ENCODE assay signal across 26 cellular contexts in genomic region chr14:44283836-44284235, GRCh38.
DNase-seq lines count a peak whose midpoint lies in the region; FAIRE-seq and TF ChIP-seq lines count a peak whose summit lies in the region.
"Had no signal": no experiment of that assay in that cellular context is flagged by ENCODE, and none has a peak within 500 bp of the region (broad histone marks: within the 10 kb centered on the region; RNA-seq: fewer than 3 reads in every experiment).

No MANE protein-coding gene starts in this region.

- H3K4me3 ChIP-seq in SK-N-MC (peak overlapping the region; percentile 10; the same call in 1 of the 2 replicates), esophagus muscularis mucosa (no peak overlapping the region)
- H3K4me3 ChIP-seq: A549, BLaER1, GM12878 had no signal

- DNase-seq in SK-N-MC (ENCODE audit: low read depth, low spot score) (no peak), fibroblast of gingiva (ENCODE audit: low read depth) (peak; percentile 79), esophagus muscularis mucosa (ENCODE audit: extremely low spot score) (no peak), AG08395 (ENCODE audit: low spot score) (no peak), KBM-7 (no peak)
- DNase-seq: BE2C; C1 segment of cervical spinal cord; CD4-positive, alpha-beta memory T cell; CD4-positive, CD25-positive, alpha-beta regulatory T cell; CD8-positive, alpha-beta memory T cell; COR-L47; DMS 273 treated with DMSO at 0.1 percent for 48 hours; DMS153; DMS53; DMS79; DND-41; EL; GDM1 had no signal

- no peak overlapping the region for H3K9ac ChIP-seq in SK-N-MC (ENCODE audit: insufficient read length)
- H3K9ac ChIP-seq: BLaER1 had no signal

- TF ChIP-seq CTCF in esophagus muscularis mucosa (IDR thresholded peaks at IDR 0.05): no peak

- H3K9me3 ChIP-seq in SK-N-MC (ENCODE audit: low read depth, low read length): no peaks in the 10 kb centered on the region
- H3K9me3 ChIP-seq in esophagus muscularis mucosa: no peaks in the 10 kb centered on the region
- H3K9me3 ChIP-seq: A549, BE2C, BLaER1 had no signal

- peak; percentile 85 for FAIRE-seq in endometrium (lab: Jason Lieb, UNC)
- peak; percentile 5 for FAIRE-seq in islet of Langerhans (lab: Jason Lieb, UNC)
- FAIRE-seq: A549, GM12878, GM12892, GM18507 had no signal

- peak overlapping the region; percentile 56; the same call in 1 of the 2 replicates for H3K27ac ChIP-seq in SK-N-MC
- no peak overlapping the region for H3K27ac ChIP-seq in esophagus muscularis mucosa (replicated peaks in 1 of 4)
- H3K27ac ChIP-seq: 22Rv1, A549, BLaER1 had no signal

- TF ChIP-seq POLR2A in esophagus muscularis mucosa (IDR thresholded peaks at IDR 0.05; ENCODE audit: low read depth): no peak

- in situ Hi-C loops in KBM-7 (cut with MboI; ENCODE audit: low pct_unique_long_range_greater_than_20kb, low sequenced_read_pairs): no loop called here

- no peaks in the 10 kb centered on the region for H3K27me3 ChIP-seq in esophagus muscularis mucosa
- H3K27me3 ChIP-seq: BE2C, BLaER1 had no signal

- intact Hi-C loops in esophagus muscularis mucosa (cut with DNase I): no loop called here

- 44% methylated on average over 1 of the region's 1 CpG for WGBS in esophagus muscularis mucosa

- H3K4me1 ChIP-seq in esophagus muscularis mucosa: no peaks in the 10 kb centered on the region
- H3K4me1 ChIP-seq: A549, BE2C, BLaER1 had no signal

- TF ChIP-seq EP300 in esophagus muscularis mucosa (IDR thresholded peaks at IDR 0.05): no peak

- no peaks in the 10 kb centered on the region for H3K36me3 ChIP-seq in SK-N-MC (ENCODE audit: insufficient read depth, low read length)
- no peaks in the 10 kb centered on the region for H3K36me3 ChIP-seq in esophagus muscularis mucosa
- H3K36me3 ChIP-seq: BE2C, BLaER1 had no signal
